In the genomic region with DNA sequence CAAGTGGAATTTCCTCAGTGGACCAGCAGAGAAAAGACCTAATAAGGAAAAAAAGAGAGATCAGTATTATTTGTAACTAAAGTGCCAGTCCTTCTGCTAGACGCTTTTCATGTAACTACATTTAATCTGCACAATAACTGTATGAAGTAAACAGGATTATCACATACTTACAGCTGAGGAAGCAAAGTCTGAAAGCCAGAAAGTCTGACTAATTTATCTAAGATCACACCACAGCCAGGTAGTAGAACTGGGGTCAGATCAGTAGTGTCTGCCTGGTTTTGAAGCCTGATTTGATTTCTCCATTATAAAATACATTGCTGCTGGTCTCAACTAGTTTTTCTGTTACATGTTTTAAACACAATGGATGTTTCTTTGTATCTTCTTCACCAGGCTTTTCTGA, we compare ENCODE assay signal across 17 cellular contexts.
DNase-seq lines count a peak whose midpoint lies in the region; ATAC-seq, FAIRE-seq and TF ChIP-seq lines count a peak whose summit lies in the region.
"Had no signal": no experiment of that assay in that cellular context is flagged by ENCODE, and none has a peak within 500 bp of the region (broad histone marks: within the 10 kb centered on the region; RNA-seq: fewer than 3 reads in every experiment).

No MANE protein-coding gene starts in this region.

- ATAC-seq in Right ventricle myocardium superior (ENCODE audit: poor library complexity) = no peak
- ATAC-seq in HG02610 (IDR thresholded peaks at IDR 0.05; ENCODE audit: unreplicated experiment) = no peak
- ATAC-seq in SK-N-SH treated with all-trans-retinoic acid at 6 μM for 48 hours = no peak
- ATAC-seq: A549; CD8-positive, alpha-beta T cell; HepG2 had no signal

- intact Hi-C loops in Right ventricle myocardium superior (cut with DNase I) = no loop called here
- intact Hi-C loops in endothelial cell of umbilical vein (cut with micrococcal nuclease) = loop anchor here (10.0 kb wide), 1 partner anchor 592 kb away; no protein-coding TSS in a partner anchor

- H3K9me3 ChIP-seq in cardiac muscle cell (ENCODE audit: low read depth) (no peaks in the 10 kb centered on the region), WERI-Rb-1 (ENCODE audit: severe bottlenecking) (no peaks in the 10 kb centered on the region), endothelial cell of umbilical vein (replicated peaks; ENCODE audit: control insufficient read depth, insufficient read depth, low read length) (no peaks in the 10 kb centered on the region)
- H3K9me3 ChIP-seq: A549, HAP-1 had no signal

- H3K27me3 ChIP-seq in cardiac muscle cell (no peaks in the 10 kb centered on the region), WERI-Rb-1 (ENCODE audit: insufficient read depth, low read depth, severe bottlenecking) (no peaks in the 10 kb centered on the region), endothelial cell of umbilical vein (ENCODE audit: control insufficient read depth in 2 of 2, insufficient read depth in 2 of 2, low read length in 2 of 2) (no peaks in the 10 kb centered on the region)

- no peaks in the 10 kb centered on the region for H3K9me1 ChIP-seq in endothelial cell of umbilical vein (replicated peaks; ENCODE audit: control insufficient read depth, extremely low read depth, insufficient read depth, low read length)

- H3K4me3 ChIP-seq in cardiac muscle cell (no peak overlapping the region), WERI-Rb-1 (ENCODE audit: low read depth, low read length) (no peak overlapping the region), endothelial cell of umbilical vein (replicated peaks in 1 of 3; ENCODE audit: insufficient read depth in 1 of 3, low read depth in 1 of 3, low read length in 3 of 3) (no peak overlapping the region)
- H3K4me3 ChIP-seq: A549, HAP-1 had no signal

- TF ChIP-seq POLR2A in endothelial cell of umbilical vein (IDR thresholded peaks at IDR 0.05; ENCODE audit: low read depth, low read length) = no peak

- peaks cover 7% of the 10 kb centered on the region for H3K36me3 ChIP-seq in cardiac muscle cell
- H3K36me3 ChIP-seq in WERI-Rb-1 = no peaks in the 10 kb centered on the region
- peaks cover 0 to 2% of the 10 kb centered on the region in 2 experiments for H3K36me3 ChIP-seq in endothelial cell of umbilical vein (ENCODE audit: control insufficient read depth in 2 of 2, extremely low read depth in 1 of 2, insufficient read depth in 2 of 2, low read length in 2 of 2)

- H3K4me2 ChIP-seq in endothelial cell of umbilical vein (ENCODE audit: insufficient read depth, low read length) = no peak overlapping the region
- H3K4me2 ChIP-seq: A549 had no signal

- dilution Hi-C loops in endothelial cell of umbilical vein (cut with MboI; ENCODE audit: extremely low pct_ligation_motif_present, low sequenced_read_pairs) = no loop called here

- CTCF ChIA-PET in endothelial cell of umbilical vein (lab: Charles Lee) = no interaction called here

- H3K27ac ChIP-seq in cardiac muscle cell (peak overlapping the region; percentile 25), WERI-Rb-1 (peak overlapping the region; percentile 28; the same call in 1 of the 2 replicates), endothelial cell of umbilical vein (ENCODE audit: insufficient read depth, low read depth, low read length) (no peak overlapping the region)
- H3K27ac ChIP-seq: A549 had no signal

- TF ChIP-seq CTCF in cardiac muscle cell (IDR thresholded peaks at IDR 0.05; ENCODE audit: low read depth, low read length) (no peak), WERI-Rb-1 (IDR thresholded peaks at IDR 0.05; ENCODE audit: low read depth, low read length) (no peak), endothelial cell of umbilical vein (IDR thresholded peaks at IDR 0.05; ENCODE audit: extremely low read depth in 1 of 2, insufficient read depth in 1 of 2, low read depth in 1 of 2, low read length in 2 of 2) (no peak)

- FAIRE-seq in endothelial cell of umbilical vein (lab: Jason Lieb, UNC) = no peak
- FAIRE-seq: A549, GM12892, GM19239, HepG2, HTR-8/SVneo had no signal

- H2AFZ ChIP-seq in endothelial cell of umbilical vein (ENCODE audit: low read depth, low read length) = no peak overlapping the region

- H3K4me1 ChIP-seq in cardiac muscle cell (ENCODE audit: low read depth) (no peaks in the 10 kb centered on the region), endothelial cell of umbilical vein (ENCODE audit: control insufficient read depth, extremely low read depth, insufficient read depth, low read length) (peaks cover 28% of the 10 kb centered on the region)
- H3K4me1 ChIP-seq: HAP-1 had no signal

- H3K79me2 ChIP-seq in endothelial cell of umbilical vein (ENCODE audit: control insufficient read depth, insufficient read depth, low read length) = no peaks in the 10 kb centered on the region

- no peaks in the 10 kb centered on the region for H4K20me1 ChIP-seq in endothelial cell of umbilical vein (replicated peaks; ENCODE audit: control insufficient read depth, extremely low read depth, insufficient read depth, low read length)

- POLR2A ChIA-PET in endothelial cell of umbilical vein (lab: Charles Lee) = no interaction called here

- DNase-seq in cardiac muscle cell (ENCODE audit: low read depth in 1 of 2, low spot score in 1 of 2) (no peak), Right ventricle myocardium superior (no peak), WERI-Rb-1 (no peak), endothelial cell of umbilical vein (ENCODE audit: low read depth, low spot score) (peak; percentile 44)
- DNase-seq: CD8-positive, alpha-beta T cell; COR-L47; DND-41; GDM1; GOT3 had no signal

- no TSS peak for BruUV-seq in endothelial cell of umbilical vein (replicated peaks; lab: Mats Ljungman, UMichigan)

- no peak overlapping the region for H3K9ac ChIP-seq in endothelial cell of umbilical vein (replicated peaks; ENCODE audit: extremely low read depth, insufficient read depth, low read length)

TF ChIP-seq in endothelial cell of umbilical vein, 7 proteins besides CTCF, POLR2A, EP300 and RAD21:
- TF ChIP-seq FOS (IDR thresholded peaks at IDR 0.05; ENCODE audit: borderline replicate concordance, insufficient read depth, low read length) (no peak), POLR2AphosphoS5 (IDR thresholded peaks at IDR 0.05; ENCODE audit: insufficient read depth, low read depth, low read length) (no peak)

TF ChIP-seq in SK-N-SH treated with all-trans-retinoic acid at 6 μM for 48 hours, 23 proteins besides CTCF, POLR2A, EP300 and RAD21 (continues in another document):
- TF ChIP-seq, protein P1, sequence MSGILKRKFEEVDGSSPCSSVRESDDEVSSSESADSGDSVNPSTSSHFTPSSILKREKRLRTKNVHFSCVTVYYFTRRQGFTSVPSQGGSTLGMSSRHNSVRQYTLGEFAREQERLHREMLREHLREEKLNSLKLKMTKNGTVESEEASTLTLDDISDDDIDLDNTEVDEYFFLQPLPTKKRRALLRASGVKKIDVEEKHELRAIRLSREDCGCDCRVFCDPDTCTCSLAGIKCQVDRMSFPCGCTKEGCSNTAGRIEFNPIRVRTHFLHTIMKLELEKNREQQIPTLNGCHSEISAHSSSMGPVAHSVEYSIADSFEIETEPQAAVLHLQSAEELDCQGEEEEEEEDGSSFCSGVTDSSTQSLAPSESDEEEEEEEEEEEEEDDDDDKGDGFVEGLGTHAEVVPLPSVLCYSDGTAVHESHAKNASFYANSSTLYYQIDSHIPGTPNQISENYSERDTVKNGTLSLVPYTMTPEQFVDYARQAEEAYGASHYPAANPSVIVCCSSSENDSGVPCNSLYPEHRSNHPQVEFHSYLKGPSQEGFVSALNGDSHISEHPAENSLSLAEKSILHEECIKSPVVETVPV (CRISPR knock-in tag; IDR thresholded peaks at IDR 0.05) = no peak
- TF ChIP-seq SNAI2 (CRISPR knock-in tag; IDR thresholded peaks at IDR 0.05) (no peak), RARB (CRISPR knock-in tag; IDR thresholded peaks at IDR 0.05) (no peak), OSR1 (CRISPR knock-in tag; IDR thresholded peaks at IDR 0.05) (no peak), ZNF565 (CRISPR knock-in tag; conservative IDR thresholded peaks at IDR 0.05; ENCODE audit: low read depth) (no peak), ISL1 (CRISPR knock-in tag; IDR thresholded peaks at IDR 0.05) (no peak), ARNTL (CRISPR knock-in tag; IDR thresholded peaks at IDR 0.05; ENCODE audit: borderline replicate concordance, low read depth) (no peak), PPARA (CRISPR knock-in tag; IDR thresholded peaks at IDR 0.05; ENCODE audit: borderline replicate concordance) (no peak), ZNF70 (CRISPR knock-in tag; IDR thresholded peaks at IDR 0.05) (no peak), TCF4 (CRISPR knock-in tag; IDR thresholded peaks at IDR 0.05; ENCODE audit: borderline replicate concordance) (no peak), BACH2 (CRISPR knock-in tag; IDR thresholded peaks at IDR 0.05; ENCODE audit: borderline replicate concordance) (no peak), CSDC2 (CRISPR knock-in tag; IDR thresholded peaks at IDR 0.05) (no peak), TOX (CRISPR knock-in tag; IDR thresholded peaks at IDR 0.05; ENCODE audit: borderline replicate concordance) (no peak), ZC3H10 (CRISPR knock-in tag; IDR thresholded peaks at IDR 0.05) (no peak)
- TF ChIP-seq, protein P2, sequence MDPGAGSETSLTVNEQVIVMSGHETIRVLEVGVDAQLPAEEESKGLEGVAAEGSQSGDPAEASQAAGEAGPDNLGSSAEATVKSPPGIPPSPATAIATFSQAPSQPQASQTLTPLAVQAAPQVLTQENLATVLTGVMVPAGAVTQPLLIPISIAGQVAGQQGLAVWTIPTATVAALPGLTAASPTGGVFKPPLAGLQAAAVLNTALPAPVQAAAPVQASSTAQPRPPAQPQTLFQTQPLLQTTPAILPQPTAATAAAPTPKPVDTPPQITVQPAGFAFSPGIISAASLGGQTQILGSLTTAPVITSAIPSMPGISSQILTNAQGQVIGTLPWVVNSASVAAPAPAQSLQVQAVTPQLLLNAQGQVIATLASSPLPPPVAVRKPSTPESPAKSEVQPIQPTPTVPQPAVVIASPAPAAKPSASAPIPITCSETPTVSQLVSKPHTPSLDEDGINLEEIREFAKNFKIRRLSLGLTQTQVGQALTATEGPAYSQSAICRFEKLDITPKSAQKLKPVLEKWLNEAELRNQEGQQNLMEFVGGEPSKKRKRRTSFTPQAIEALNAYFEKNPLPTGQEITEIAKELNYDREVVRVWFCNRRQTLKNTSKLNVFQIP (CRISPR knock-in tag; IDR thresholded peaks at IDR 0.05; ENCODE audit: borderline replicate concordance, low read depth) = no peak
- TF ChIP-seq, protein P3, sequence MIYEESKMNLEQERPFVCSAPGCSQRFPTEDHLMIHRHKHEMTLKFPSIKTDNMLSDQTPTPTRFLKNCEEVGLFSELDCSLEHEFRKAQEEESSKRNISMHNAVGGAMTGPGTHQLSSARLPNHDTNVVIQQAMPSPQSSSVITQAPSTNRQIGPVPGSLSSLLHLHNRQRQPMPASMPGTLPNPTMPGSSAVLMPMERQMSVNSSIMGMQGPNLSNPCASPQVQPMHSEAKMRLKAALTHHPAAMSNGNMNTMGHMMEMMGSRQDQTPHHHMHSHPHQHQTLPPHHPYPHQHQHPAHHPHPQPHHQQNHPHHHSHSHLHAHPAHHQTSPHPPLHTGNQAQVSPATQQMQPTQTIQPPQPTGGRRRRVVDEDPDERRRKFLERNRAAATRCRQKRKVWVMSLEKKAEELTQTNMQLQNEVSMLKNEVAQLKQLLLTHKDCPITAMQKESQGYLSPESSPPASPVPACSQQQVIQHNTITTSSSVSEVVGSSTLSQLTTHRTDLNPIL (CRISPR knock-in tag; IDR thresholded peaks at IDR 0.05; ENCODE audit: low read depth) = no peak
